ENCODE assay signal across 29 cellular contexts in genomic region chr10:129253551-129254179, GRCh38.
"Had no signal": no experiment of that assay in that cellular context is flagged by ENCODE, and none has a peak within 500 bp of the region (broad histone marks: within the 10 kb centered on the region; RNA-seq: fewer than 3 reads in every experiment).

No MANE protein-coding gene starts in this region.

- H3K4me2 ChIP-seq: smooth muscle cell had no signal

- H3K4me3 Mint-ChIP-seq: mesothelial cell of epicardium; naive B cell; natural killer cell treated with Interleukin-12 subunit alpha and Interleukin-12 subunit beta and Interleukin-15 and Interleukin-18, amount 100 ng/mL, for 72 hours; neural crest cell; stimulated activated naive CD8-positive, alpha-beta T cell treated with anti-CD3 and anti-CD28 coated beads, Interleukin-15, amount 100 ng/mL, for 72 hours had no signal

- H3K4me1 Mint-ChIP-seq: mesothelial cell of epicardium; naive B cell; neural crest cell; stimulated activated naive CD8-positive, alpha-beta T cell treated with anti-CD3 and anti-CD28 coated beads, Interleukin-15, amount 100 ng/mL, for 72 hours had no signal

- H3K27ac Mint-ChIP-seq: mesothelial cell of epicardium; naive B cell; natural killer cell treated with Interleukin-12 subunit alpha and Interleukin-12 subunit beta and Interleukin-15 and Interleukin-18, amount 100 ng/mL, for 72 hours; progenitor cell of endocrine pancreas; stimulated activated naive CD8-positive, alpha-beta T cell treated with anti-CD3 and anti-CD28 coated beads, Interleukin-15, amount 100 ng/mL, for 72 hours had no signal

- H3K9me3 ChIP-seq: esophagus squamous epithelium, heart right ventricle, lower lobe of right lung, mucosa of descending colon, neutrophil, pancreas, suprapubic skin, transverse colon, vagina had no signal

- FAIRE-seq: colon, keratinocyte, pancreas had no signal

- H3K36me3 ChIP-seq: esophagus squamous epithelium, heart right ventricle, lower lobe of right lung, neutrophil, pancreas, suprapubic skin, transverse colon, vagina had no signal

- DNase-seq: effector CD8-positive, alpha-beta T cell; erythroblast; esophagus squamous epithelium; foreskin melanocyte; glutamatergic neuron; heart right ventricle; hypothalamus; left ventricle myocardium superior; lower lobe of right lung; mucosa of descending colon; naive B cell; pancreas; stimulated activated CD4-positive, alpha-beta T cell treated with anti-CD3 and anti-CD28 coated beads, Interleukin-12 subunit alpha, Interleukin-12 subunit beta, amount 100 ng/mL, for 4 hours; stimulated activated CD4-positive, alpha-beta T cell treated with anti-CD3 and anti-CD28 coated beads, Interleukin-1b, Interleukin-23, amount 100 ng/mL, for 48 hours; stimulated activated CD4-positive, alpha-beta T cell treated with anti-CD3 and anti-CD28 coated beads, Interleukin-4, amount 100 ng/mL, for 1 hour; stimulated activated CD8-positive, alpha-beta memory T cell treated with anti-CD3 and anti-CD28 coated beads, Interleukin-4, amount 100 ng/mL, for 48 hours; stimulated activated naive CD4-positive, alpha-beta T cell; stimulated activated naive CD8-positive, alpha-beta T cell treated with anti-CD3 and anti-CD28 coated beads, Interleukin-15, amount 100 ng/mL, for 72 hours; transverse colon had no signal

- H3K27ac ChIP-seq: heart right ventricle, lower lobe of right lung, neutrophil, pancreas, suprapubic skin, transverse colon, vagina had no signal

- H3K4me1 ChIP-seq: esophagus squamous epithelium, pancreas, transverse colon, vagina had no signal

- H3K36me3 Mint-ChIP-seq: mesothelial cell of epicardium; natural killer cell treated with Interleukin-12 subunit alpha and Interleukin-12 subunit beta and Interleukin-15 and Interleukin-18, amount 100 ng/mL, for 72 hours had no signal

- H3K9me3 Mint-ChIP-seq: natural killer cell treated with Interleukin-12 subunit alpha and Interleukin-12 subunit beta and Interleukin-15 and Interleukin-18, amount 100 ng/mL, for 72 hours had no signal

- H3K27me3 ChIP-seq: esophagus squamous epithelium, heart right ventricle, neutrophil, suprapubic skin, transverse colon, vagina had no signal

- H3K4me3 ChIP-seq: esophagus squamous epithelium, heart right ventricle, lower lobe of right lung, mucosa of descending colon, pancreas, smooth muscle cell, suprapubic skin, transverse colon, vagina had no signal

- ATAC-seq: left ventricle myocardium superior; lower lobe of right lung; mucosa of descending colon; natural killer cell treated with Interleukin-12 subunit alpha and Interleukin-12 subunit beta and Interleukin-15 and Interleukin-18, amount 100 ng/mL, for 72 hours; pancreas; stimulated activated naive CD8-positive, alpha-beta T cell treated with anti-CD3 and anti-CD28 coated beads, Interleukin-15, amount 100 ng/mL, for 72 hours had no signal
